1 cellular context compared by ENCODE assay signal in genomic region chr6:31876357-31876756, GRCh38.
TF ChIP-seq lines count a peak whose summit lies in the region.

No MANE protein-coding gene starts in this region.

TF ChIP-seq in K562, 482 proteins besides CTCF, POLR2A, EP300 and RAD21:
- no peak for TF ChIP-seq ILK (tag; IDR thresholded peaks at IDR 0.05; ENCODE audit: borderline replicate concordance, low read depth)
- TF ChIP-seq PTBP1 (IDR thresholded peaks at IDR 0.05; ENCODE audit: low read depth, low read length) = no peak
- peak; percentile 91 for TF ChIP-seq ZNF121 (CRISPR knock-in tag; conservative IDR thresholded peaks at IDR 0.05)
